8 cellular contexts compared by ENCODE assay signal in the genomic region with DNA sequence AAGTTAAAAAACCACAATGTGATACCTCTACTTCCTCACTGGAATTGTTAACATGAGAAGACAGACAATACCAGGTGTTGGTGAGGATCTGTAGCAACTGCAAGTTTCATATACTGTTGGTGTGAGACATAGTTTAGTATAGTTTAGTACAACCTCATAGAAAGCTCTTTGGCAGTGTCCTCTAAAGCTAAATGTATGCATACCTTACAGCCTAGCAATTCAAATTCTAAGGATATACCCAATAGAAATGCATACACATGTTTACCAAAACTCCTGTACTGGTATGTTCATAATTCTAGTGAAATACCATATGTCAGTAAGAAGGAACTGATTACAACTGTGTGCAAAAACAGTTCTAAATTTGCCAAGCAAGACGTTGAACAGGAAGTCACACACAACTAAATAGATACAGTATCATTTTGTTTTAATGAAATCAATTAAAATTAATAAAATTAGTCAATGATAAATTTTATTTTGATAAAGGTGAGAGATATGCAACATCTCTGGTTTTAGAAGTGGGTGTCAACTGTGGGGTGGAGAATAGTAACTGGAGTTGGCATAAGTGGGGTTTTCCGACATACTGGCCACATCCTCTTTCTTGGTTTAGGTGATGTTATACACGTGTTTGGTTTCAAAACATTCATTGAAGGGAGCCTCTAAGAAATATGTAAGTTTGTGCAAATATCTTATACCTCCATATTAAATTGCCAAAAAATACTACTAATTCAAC.
DNase-seq lines count a peak whose midpoint lies in the region; ATAC-seq and TF ChIP-seq lines count a peak whose summit lies in the region.

No MANE protein-coding gene starts in this region.

- H3K4me3 Mint-ChIP-seq in activated T-cell treated with anti-CD3 and anti-CD28 coated beads, Interleukin-2, amount 50 U/mL, for 24 hours: no peak overlapping the region

- intact Hi-C loops in aorta (cut with DNase I): no loop called here

- no peaks in the 10 kb centered on the region for H3K27me3 Mint-ChIP-seq in activated T-cell treated with anti-CD3 and anti-CD28 coated beads, Interleukin-2, amount 50 U/mL, for 24 hours

- ATAC-seq in HG03025 (IDR thresholded peaks at IDR 0.05; ENCODE audit: low FRiP score, unreplicated experiment): peak; percentile 93
- ATAC-seq in esophagus mucosa: no peak
- no peak for ATAC-seq in aorta (ENCODE audit: low FRiP score)

- H3K4me3 ChIP-seq in tibial nerve (no peak overlapping the region), aorta (ENCODE audit: low read length in 2 of 2) (no peak overlapping the region)

- WGBS in tibial nerve, 2 donors: 69 to 75% methylated on average over 3 of the region's 3 CpGs
- 32 to 39% methylated on average over 3 of the region's 3 CpGs for WGBS in aorta, 2 donors

- H3K27ac Mint-ChIP-seq in activated T-cell treated with anti-CD3 and anti-CD28 coated beads, Interleukin-2, amount 50 U/mL, for 24 hours: no peak overlapping the region

- H3K27ac ChIP-seq in tibial nerve (no peak overlapping the region), aorta (ENCODE audit: low read depth in 1 of 2, low read length in 2 of 2) (no peak overlapping the region)

- H3K36me3 Mint-ChIP-seq in activated T-cell treated with anti-CD3 and anti-CD28 coated beads, Interleukin-2, amount 50 U/mL, for 24 hours (ENCODE audit: low read depth): no peaks in the 10 kb centered on the region

- DNase-seq in activated T-cell treated with anti-CD3 and anti-CD28 coated beads for 1 hour (ENCODE audit: low read depth): peak; percentile 4
- no peak for DNase-seq in activated T-cell treated with anti-CD3 and anti-CD28 coated beads, Interleukin-2, amount 50 U/mL, for 24 hours
- DNase-seq in T-helper 1 cell: peak in 3 of 5 donors; percentile 15 to 87 (median 23)
- DNase-seq in stimulated activated CD8-positive, alpha-beta memory T cell treated with anti-CD3 and anti-CD28 coated beads, Interleukin-7, amount 100 ng/mL, for 4 hours (ENCODE audit: low read depth in 2 of 2): peak; percentile 7 to 44
- no peak for DNase-seq in tibial nerve (ENCODE audit: low spot score in 2 of 2)
- DNase-seq in aorta: no peak

- no peak for TF ChIP-seq POLR2A in tibial nerve (IDR thresholded peaks at IDR 0.05)

- H3K27me3 ChIP-seq in tibial nerve (no peaks in the 10 kb centered on the region), aorta (ENCODE audit: control insufficient read depth in 1 of 2, insufficient read depth in 2 of 2, low read length in 1 of 2) (no peaks in the 10 kb centered on the region)

- H3K4me1 Mint-ChIP-seq in activated T-cell treated with anti-CD3 and anti-CD28 coated beads, Interleukin-2, amount 50 U/mL, for 24 hours (ENCODE audit: low read depth): peaks cover 24% of the 10 kb centered on the region

- H3K36me3 ChIP-seq in tibial nerve (no peaks in the 10 kb centered on the region), aorta (ENCODE audit: control insufficient read depth in 1 of 2, insufficient read depth in 2 of 2, low read length in 1 of 2) (no peaks in the 10 kb centered on the region)

- no peak for TF ChIP-seq EP300 in tibial nerve (IDR thresholded peaks at IDR 0.05)

- no peaks in the 10 kb centered on the region for H3K4me1 ChIP-seq in tibial nerve
- no peaks in the 10 kb centered on the region for H3K4me1 ChIP-seq in aorta (ENCODE audit: control insufficient read depth in 1 of 2, insufficient read depth in 2 of 2, low read length in 2 of 2)

- H3K9me3 Mint-ChIP-seq in activated T-cell treated with anti-CD3 and anti-CD28 coated beads, Interleukin-2, amount 50 U/mL, for 24 hours: peaks cover 8% of the 10 kb centered on the region

- TF ChIP-seq CTCF in tibial nerve (IDR thresholded peaks at IDR 0.05): no peak

- H3K9me3 ChIP-seq in tibial nerve: no peaks in the 10 kb centered on the region
- H3K9me3 ChIP-seq in aorta (ENCODE audit: control insufficient read depth, low read length): no peaks in the 10 kb centered on the region

Comparison
In these comparisons a context has a peak if more than half of its experiments do, and no peak if none do; other contexts are left out.
1. DNase-seq: peak in activated T-cell treated with anti-CD3 and anti-CD28 coated beads for 1 hour (single experiment), T-helper 1 cell (3 of 5) and stimulated activated CD8-positive, alpha-beta memory T cell treated with anti-CD3 and anti-CD28 coated beads, Interleukin-7, amount 100 ng/mL, for 4 hours (2 of 2); none in activated T-cell treated with anti-CD3 and anti-CD28 coated beads, Interleukin-2, amount 50 U/mL, for 24 hours (single experiment), tibial nerve (0 of 2) and aorta (0 of 2).